ENCODE assay signal across 8 cellular contexts in the genomic region with DNA sequence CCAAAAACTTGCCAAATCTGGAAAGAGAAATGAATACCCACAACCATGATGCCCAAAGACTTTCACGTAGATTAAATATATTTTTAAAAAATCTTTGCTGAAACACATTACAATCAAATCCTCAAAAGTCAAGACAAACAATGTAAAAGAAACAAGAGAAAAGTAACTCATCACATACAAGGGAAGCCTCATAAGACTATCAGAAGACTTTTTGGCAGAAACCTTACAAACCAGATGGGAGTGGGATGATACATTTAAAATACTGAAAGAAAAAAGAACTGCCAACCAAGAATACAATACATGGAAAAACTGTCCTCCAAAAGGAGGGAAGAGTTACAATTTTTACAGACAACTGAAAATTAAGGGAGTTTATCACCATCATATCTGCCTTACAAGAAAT.
"Had no signal": no experiment of that assay in that cellular context is flagged by ENCODE, and none has a peak within 500 bp of the region (broad histone marks: within the 10 kb centered on the region; RNA-seq: fewer than 3 reads in every experiment).

No MANE protein-coding gene starts in this region.

- H3K27ac Mint-ChIP-seq: IgD-negative memory B cell had no signal

- H3K9ac ChIP-seq: KMS-11 had no signal

- H3K4me3 ChIP-seq: K562 had no signal

- H3K4me1 Mint-ChIP-seq: IgD-negative memory B cell had no signal

- H3K36me3 Mint-ChIP-seq: IgD-negative memory B cell had no signal

- H3K27ac ChIP-seq: HL-60, KMS-11 had no signal

- H3K4me2 ChIP-seq: KMS-11 had no signal

- DNase-seq: IMR-90, KBM-7, KG1 had no signal

- H3K27me3 Mint-ChIP-seq: IgD-negative memory B cell had no signal

- ATAC-seq: HepG2, K562 had no signal
